In the genomic region with DNA sequence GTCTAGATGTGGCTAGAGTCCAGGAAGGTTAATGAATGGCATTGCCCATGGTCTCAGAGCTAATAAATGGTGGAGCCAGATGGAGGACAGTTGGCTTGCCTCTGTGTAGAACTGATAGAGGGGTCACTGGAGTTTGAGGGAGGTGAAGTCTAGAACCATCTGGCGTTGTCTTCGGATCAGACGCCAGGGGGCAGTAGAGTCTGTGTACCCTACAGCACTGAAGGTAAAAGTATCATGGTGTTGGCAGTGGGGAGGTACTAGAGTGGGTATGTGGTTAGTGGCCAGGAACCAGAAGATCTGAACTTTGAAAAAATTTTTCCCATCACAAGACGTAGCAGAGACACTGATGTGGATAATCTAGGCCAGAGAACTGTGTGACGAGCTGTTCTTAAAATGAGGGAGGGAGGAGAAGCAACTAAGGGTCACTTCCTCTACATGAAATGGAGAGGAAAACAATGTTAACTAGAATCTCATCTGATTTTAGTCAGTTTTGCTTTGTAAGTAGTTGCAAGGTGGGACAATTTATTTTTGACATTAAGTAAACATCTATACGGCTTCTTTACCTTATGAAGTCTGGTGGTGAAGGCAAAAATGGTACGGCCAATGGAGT, we compare ENCODE assay signal across 8 cellular contexts.
DNase-seq lines count a peak whose midpoint lies in the region; ATAC-seq, FAIRE-seq and TF ChIP-seq lines count a peak whose summit lies in the region.

No MANE protein-coding gene starts in this region.

- no peaks in the 10 kb centered on the region for H3K4me1 ChIP-seq in RWPE2 (ENCODE audit: insufficient read depth, poor library complexity, severe bottlenecking)

- no peak for FAIRE-seq in GM12891 (lab: Jason Lieb, UNC)

- ATAC-seq in RWPE2 (ENCODE audit: low read depth) (no peak), HG02763 (IDR thresholded peaks at IDR 0.05; ENCODE audit: unreplicated experiment) (no peak), GM18517 (IDR thresholded peaks at IDR 0.05; ENCODE audit: unreplicated experiment) (no peak)

- no peak for TF ChIP-seq POLR2A in erythroblast (IDR thresholded peaks at IDR 0.05; ENCODE audit: low read length)
- TF ChIP-seq POLR2A in GM12891 (IDR thresholded peaks at IDR 0.05; ENCODE audit: low read depth, low read length), result no peak

- DNase-seq in stimulated activated CD4-positive, alpha-beta T cell treated with anti-CD3 and anti-CD28 coated beads, Interleukin-4, amount 100 ng/mL, for 24 hours, result peak; percentile 17
- DNase-seq in stimulated activated CD4-positive, alpha-beta T cell treated with anti-CD3 and anti-CD28 coated beads, Interleukin-4, amount 100 ng/mL, for 1 hour, result no peak
- DNase-seq in RWPE2 (ENCODE audit: low spot score) (no peak), erythroblast (lab: John Stamatoyannopoulos, UW) (peak; percentile 51 to 57), GM12891 (ENCODE audit: insufficient read length, low spot score) (no peak), occipital lobe (lab: John Stamatoyannopoulos, UW) (no peak)

- TF ChIP-seq CTCF in RWPE2 (IDR thresholded peaks at IDR 0.05; ENCODE audit: poor library complexity, severe bottlenecking), result peak; percentile 32

- no peaks in the 10 kb centered on the region for H3K36me3 ChIP-seq in RWPE2 (ENCODE audit: low read depth)

- H3K27me3 ChIP-seq in RWPE2 (ENCODE audit: insufficient read depth, poor library complexity, severe bottlenecking), result no peaks in the 10 kb centered on the region

- no peaks in the 10 kb centered on the region for H3K9me3 ChIP-seq in RWPE2 (ENCODE audit: severe bottlenecking)

- H3K4me3 ChIP-seq in RWPE2 (ENCODE audit: severe bottlenecking), result no peak overlapping the region

- H3K27ac ChIP-seq in RWPE2 (ENCODE audit: poor library complexity, severe bottlenecking), result no peak overlapping the region

TF ChIP-seq in GM12891, 5 proteins besides CTCF, POLR2A, EP300 and RAD21:
- no peak for TF ChIP-seq POU2F2 (IDR thresholded peaks at IDR 0.05; ENCODE audit: low read depth, low read length)
- no peak for TF ChIP-seq TAF1 (IDR thresholded peaks at IDR 0.05; ENCODE audit: low read depth, low read length)
- no peak for TF ChIP-seq POLR2AphosphoS5 (IDR thresholded peaks at IDR 0.05; ENCODE audit: low read depth, low read length)
- no peak for TF ChIP-seq SPI1 (IDR thresholded peaks at IDR 0.05; ENCODE audit: low read depth, low read length)
- no peak for TF ChIP-seq PAX5 (IDR thresholded peaks at IDR 0.05; ENCODE audit: insufficient read depth, low read length, severe bottlenecking)
TF ChIP-seq in GM12891: peak in this region for 0.

Comparison
In these comparisons a context has a peak if more than half of its experiments do, and no peak if none do; other contexts are left out.
1. DNase-seq: peak in stimulated activated CD4-positive, alpha-beta T cell treated with anti-CD3 and anti-CD28 coated beads, Interleukin-4, amount 100 ng/mL, for 24 hours (single experiment) and erythroblast (2 of 2); none in stimulated activated CD4-positive, alpha-beta T cell treated with anti-CD3 and anti-CD28 coated beads, Interleukin-4, amount 100 ng/mL, for 1 hour (single experiment), RWPE2 (single experiment), GM12891 (single experiment) and occipital lobe (single experiment).